ENCODE assay signal across 2 cellular contexts in the genomic region with DNA sequence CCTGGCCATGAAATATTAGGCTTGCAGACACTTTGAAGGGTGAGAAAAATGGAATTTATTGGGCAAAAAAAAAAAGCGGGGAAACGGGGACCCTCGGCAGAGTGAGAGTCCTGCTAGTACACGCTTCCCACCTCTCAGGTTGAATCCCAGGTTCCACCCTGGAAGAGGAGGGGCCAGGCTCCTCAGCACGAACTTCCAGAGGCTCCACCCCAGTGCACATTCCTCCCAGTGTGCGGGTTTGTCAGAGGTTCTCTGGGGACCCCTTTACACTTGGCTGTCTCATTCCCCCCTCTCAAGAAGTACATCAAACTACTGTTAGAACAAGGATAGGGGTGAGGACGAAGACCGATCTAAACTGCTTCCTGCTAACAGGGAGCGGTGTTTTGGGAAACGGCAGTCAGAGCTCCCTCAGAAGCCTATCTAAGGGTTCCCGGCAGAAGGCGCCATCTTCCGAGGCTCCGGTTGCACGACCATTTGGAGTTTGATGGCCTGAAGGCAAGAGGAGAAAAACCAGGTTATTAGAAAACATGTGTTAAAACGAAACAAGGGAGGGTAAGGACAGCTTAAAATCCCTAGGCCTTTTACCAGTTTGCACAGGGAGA.
TF ChIP-seq lines count a peak whose summit lies in the region.

No MANE protein-coding gene starts in this region.

TF ChIP-seq in GM23338, 12 proteins besides CTCF, POLR2A, EP300 and RAD21 (continues in another document):
- TF ChIP-seq, protein P1, sequence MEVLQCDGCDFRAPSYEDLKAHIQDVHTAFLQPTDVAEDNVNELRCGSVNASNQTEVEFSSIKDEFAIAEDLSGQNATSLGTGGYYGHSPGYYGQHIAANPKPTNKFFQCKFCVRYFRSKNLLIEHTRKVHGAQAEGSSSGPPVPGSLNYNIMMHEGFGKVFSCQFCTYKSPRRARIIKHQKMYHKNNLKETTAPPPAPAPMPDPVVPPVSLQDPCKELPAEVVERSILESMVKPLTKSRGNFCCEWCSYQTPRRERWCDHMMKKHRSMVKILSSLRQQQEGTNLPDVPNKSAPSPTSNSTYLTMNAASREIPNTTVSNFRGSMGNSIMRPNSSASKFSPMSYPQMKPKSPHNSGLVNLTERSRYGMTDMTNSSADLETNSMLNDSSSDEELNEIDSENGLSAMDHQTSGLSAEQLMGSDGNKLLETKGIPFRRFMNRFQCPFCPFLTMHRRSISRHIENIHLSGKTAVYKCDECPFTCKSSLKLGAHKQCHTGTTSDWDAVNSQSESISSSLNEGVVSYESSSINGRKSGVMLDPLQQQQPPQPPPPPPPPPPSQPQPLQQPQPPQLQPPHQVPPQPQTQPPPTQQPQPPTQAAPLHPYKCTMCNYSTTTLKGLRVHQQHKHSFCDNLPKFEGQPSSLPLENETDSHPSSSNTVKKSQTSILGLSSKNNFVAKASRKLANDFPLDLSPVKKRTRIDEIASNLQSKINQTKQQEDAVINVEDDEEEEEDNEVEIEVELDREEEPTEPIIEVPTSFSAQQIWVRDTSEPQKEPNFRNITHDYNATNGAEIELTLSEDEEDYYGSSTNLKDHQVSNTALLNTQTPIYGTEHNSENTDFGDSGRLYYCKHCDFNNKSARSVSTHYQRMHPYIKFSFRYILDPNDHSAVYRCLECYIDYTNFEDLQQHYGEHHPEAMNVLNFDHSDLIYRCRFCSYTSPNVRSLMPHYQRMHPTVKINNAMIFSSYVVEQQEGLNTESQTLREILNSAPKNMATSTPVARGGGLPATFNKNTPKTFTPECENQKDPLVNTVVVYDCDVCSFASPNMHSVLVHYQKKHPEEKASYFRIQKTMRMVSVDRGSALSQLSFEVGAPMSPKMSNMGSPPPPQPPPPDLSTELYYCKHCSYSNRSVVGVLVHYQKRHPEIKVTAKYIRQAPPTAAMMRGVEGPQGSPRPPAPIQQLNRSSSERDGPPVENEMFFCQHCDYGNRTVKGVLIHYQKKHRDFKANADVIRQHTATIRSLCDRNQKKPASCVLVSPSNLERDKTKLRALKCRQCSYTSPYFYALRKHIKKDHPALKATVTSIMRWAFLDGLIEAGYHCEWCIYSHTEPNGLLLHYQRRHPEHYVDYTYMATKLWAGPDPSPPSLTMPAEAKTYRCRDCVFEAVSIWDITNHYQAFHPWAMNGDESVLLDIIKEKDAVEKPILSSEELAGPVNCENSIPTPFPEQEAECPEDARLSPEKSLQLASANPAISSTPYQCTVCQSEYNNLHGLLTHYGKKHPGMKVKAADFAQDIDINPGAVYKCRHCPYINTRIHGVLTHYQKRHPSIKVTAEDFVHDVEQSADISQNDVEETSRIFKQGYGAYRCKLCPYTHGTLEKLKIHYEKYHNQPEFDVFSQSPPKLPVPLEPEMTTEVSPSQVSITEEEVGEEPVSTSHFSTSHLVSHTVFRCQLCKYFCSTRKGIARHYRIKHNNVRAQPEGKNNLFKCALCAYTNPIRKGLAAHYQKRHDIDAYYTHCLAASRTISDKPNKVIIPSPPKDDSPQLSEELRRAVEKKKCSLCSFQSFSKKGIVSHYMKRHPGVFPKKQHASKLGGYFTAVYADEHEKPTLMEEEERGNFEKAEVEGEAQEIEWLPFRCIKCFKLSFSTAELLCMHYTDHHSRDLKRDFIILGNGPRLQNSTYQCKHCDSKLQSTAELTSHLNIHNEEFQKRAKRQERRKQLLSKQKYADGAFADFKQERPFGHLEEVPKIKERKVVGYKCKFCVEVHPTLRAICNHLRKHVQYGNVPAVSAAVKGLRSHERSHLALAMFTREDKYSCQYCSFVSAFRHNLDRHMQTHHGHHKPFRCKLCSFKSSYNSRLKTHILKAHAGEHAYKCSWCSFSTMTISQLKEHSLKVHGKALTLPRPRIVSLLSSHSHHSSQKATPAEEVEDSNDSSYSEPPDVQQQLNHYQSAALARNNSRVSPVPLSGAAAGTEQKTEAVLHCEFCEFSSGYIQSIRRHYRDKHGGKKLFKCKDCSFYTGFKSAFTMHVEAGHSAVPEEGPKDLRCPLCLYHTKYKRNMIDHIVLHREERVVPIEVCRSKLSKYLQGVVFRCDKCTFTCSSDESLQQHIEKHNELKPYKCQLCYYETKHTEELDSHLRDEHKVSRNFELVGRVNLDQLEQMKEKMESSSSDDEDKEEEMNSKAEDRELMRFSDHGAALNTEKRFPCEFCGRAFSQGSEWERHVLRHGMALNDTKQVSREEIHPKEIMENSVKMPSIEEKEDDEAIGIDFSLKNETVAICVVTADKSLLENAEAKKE (CRISPR knock-in tag; IDR thresholded peaks at IDR 0.05), result no peak
- no peak for TF ChIP-seq ZNF331 (CRISPR knock-in tag; IDR thresholded peaks at IDR 0.05; ENCODE audit: low read depth)
- no peak for TF ChIP-seq ZNF114 (CRISPR knock-in tag; IDR thresholded peaks at IDR 0.05)
- TF ChIP-seq NANOG (IDR thresholded peaks at IDR 0.05; ENCODE audit: borderline replicate concordance), result no peak
- TF ChIP-seq, protein P2, sequence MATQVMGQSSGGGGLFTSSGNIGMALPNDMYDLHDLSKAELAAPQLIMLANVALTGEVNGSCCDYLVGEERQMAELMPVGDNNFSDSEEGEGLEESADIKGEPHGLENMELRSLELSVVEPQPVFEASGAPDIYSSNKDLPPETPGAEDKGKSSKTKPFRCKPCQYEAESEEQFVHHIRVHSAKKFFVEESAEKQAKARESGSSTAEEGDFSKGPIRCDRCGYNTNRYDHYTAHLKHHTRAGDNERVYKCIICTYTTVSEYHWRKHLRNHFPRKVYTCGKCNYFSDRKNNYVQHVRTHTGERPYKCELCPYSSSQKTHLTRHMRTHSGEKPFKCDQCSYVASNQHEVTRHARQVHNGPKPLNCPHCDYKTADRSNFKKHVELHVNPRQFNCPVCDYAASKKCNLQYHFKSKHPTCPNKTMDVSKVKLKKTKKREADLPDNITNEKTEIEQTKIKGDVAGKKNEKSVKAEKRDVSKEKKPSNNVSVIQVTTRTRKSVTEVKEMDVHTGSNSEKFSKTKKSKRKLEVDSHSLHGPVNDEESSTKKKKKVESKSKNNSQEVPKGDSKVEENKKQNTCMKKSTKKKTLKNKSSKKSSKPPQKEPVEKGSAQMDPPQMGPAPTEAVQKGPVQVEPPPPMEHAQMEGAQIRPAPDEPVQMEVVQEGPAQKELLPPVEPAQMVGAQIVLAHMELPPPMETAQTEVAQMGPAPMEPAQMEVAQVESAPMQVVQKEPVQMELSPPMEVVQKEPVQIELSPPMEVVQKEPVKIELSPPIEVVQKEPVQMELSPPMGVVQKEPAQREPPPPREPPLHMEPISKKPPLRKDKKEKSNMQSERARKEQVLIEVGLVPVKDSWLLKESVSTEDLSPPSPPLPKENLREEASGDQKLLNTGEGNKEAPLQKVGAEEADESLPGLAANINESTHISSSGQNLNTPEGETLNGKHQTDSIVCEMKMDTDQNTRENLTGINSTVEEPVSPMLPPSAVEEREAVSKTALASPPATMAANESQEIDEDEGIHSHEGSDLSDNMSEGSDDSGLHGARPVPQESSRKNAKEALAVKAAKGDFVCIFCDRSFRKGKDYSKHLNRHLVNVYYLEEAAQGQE (IDR thresholded peaks at IDR 0.05; ENCODE audit: unreplicated experiment), result no peak
- no peak for TF ChIP-seq JUNB (IDR thresholded peaks at IDR 0.05; ENCODE audit: unreplicated experiment)
- no peak for TF ChIP-seq POLR2AphosphoS5 (IDR thresholded peaks at IDR 0.05; ENCODE audit: low read depth)
- TF ChIP-seq STAT1 (IDR thresholded peaks at IDR 0.05; ENCODE audit: unreplicated experiment), result no peak
- no peak for TF ChIP-seq EZH2 (IDR thresholded peaks at IDR 0.05; ENCODE audit: low read depth, unreplicated experiment)
- TF ChIP-seq EZH2phosphoT487 (IDR thresholded peaks at IDR 0.05; ENCODE audit: unreplicated experiment), result no peak
- TF ChIP-seq CREB1 (CRISPR knock-in tag; IDR thresholded peaks at IDR 0.05; ENCODE audit: low read depth), result no peak

TF ChIP-seq in K562, 482 proteins besides CTCF, POLR2A, EP300 and RAD21 (continues in another document):
- TF ChIP-seq EZH2 (IDR thresholded peaks at IDR 0.05; ENCODE audit: borderline replicate concordance, low read depth, low read length), result no peak
- peak; percentile 47; the same call in 1 of the 2 replicates for TF ChIP-seq TAF7 (tag; IDR thresholded peaks at IDR 0.05)
- no peak for TF ChIP-seq KAT7 (CRISPR knock-in tag; IDR thresholded peaks at IDR 0.05; ENCODE audit: borderline replicate concordance)
- TF ChIP-seq SPI1 (IDR thresholded peaks at IDR 0.05; ENCODE audit: borderline replicate concordance, low read depth, low read length), result no peak
- TF ChIP-seq, protein P3, sequence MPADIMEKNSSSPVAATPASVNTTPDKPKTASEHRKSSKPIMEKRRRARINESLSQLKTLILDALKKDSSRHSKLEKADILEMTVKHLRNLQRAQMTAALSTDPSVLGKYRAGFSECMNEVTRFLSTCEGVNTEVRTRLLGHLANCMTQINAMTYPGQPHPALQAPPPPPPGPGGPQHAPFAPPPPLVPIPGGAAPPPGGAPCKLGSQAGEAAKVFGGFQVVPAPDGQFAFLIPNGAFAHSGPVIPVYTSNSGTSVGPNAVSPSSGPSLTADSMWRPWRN (IDR thresholded peaks at IDR 0.05; ENCODE audit: low read depth), result no peak
- no peak for TF ChIP-seq TCF3 (CRISPR knock-in tag; IDR thresholded peaks at IDR 0.05)
- no peak for TF ChIP-seq RCOR1 (IDR thresholded peaks at IDR 0.05; ENCODE audit: borderline replicate concordance in 1 of 2, low read depth in 2 of 2, low read length in 2 of 2)
- TF ChIP-seq POLR2G (IDR thresholded peaks at IDR 0.05; ENCODE audit: low read depth, low read length), result no peak
- TF ChIP-seq, protein P4, sequence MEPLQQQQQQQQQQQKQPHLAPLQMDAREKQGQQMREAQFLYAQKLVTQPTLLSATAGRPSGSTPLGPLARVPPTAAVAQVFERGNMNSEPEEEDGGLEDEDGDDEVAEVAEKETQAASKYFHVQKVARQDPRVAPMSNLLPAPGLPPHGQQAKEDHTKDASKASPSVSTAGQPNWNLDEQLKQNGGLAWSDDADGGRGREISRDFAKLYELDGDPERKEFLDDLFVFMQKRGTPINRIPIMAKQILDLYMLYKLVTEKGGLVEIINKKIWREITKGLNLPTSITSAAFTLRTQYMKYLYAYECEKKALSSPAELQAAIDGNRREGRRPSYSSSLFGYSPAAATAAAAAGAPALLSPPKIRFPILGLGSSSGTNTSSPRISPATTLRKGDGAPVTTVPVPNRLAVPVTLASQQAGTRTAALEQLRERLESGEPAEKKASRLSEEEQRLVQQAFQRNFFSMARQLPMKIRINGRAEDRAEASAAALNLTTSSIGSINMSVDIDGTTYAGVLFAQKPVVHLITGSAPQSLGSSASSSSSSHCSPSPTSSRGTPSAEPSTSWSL (CRISPR knock-in tag; IDR thresholded peaks at IDR 0.05; ENCODE audit: borderline replicate concordance), result no peak
- TF ChIP-seq, protein P5, sequence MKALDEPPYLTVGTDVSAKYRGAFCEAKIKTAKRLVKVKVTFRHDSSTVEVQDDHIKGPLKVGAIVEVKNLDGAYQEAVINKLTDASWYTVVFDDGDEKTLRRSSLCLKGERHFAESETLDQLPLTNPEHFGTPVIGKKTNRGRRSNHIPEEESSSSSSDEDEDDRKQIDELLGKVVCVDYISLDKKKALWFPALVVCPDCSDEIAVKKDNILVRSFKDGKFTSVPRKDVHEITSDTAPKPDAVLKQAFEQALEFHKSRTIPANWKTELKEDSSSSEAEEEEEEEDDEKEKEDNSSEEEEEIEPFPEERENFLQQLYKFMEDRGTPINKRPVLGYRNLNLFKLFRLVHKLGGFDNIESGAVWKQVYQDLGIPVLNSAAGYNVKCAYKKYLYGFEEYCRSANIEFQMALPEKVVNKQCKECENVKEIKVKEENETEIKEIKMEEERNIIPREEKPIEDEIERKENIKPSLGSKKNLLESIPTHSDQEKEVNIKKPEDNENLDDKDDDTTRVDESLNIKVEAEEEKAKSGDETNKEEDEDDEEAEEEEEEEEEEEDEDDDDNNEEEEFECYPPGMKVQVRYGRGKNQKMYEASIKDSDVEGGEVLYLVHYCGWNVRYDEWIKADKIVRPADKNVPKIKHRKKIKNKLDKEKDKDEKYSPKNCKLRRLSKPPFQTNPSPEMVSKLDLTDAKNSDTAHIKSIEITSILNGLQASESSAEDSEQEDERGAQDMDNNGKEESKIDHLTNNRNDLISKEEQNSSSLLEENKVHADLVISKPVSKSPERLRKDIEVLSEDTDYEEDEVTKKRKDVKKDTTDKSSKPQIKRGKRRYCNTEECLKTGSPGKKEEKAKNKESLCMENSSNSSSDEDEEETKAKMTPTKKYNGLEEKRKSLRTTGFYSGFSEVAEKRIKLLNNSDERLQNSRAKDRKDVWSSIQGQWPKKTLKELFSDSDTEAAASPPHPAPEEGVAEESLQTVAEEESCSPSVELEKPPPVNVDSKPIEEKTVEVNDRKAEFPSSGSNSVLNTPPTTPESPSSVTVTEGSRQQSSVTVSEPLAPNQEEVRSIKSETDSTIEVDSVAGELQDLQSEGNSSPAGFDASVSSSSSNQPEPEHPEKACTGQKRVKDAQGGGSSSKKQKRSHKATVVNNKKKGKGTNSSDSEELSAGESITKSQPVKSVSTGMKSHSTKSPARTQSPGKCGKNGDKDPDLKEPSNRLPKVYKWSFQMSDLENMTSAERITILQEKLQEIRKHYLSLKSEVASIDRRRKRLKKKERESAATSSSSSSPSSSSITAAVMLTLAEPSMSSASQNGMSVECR (CRISPR knock-in tag; IDR thresholded peaks at IDR 0.05), result no peak
- TF ChIP-seq NFRKB (IDR thresholded peaks at IDR 0.05; ENCODE audit: low read depth), result peak; percentile 46; the same call in 1 of the 2 replicates
- peak; percentile 46; the same call in 1 of the 2 replicates for TF ChIP-seq L3MBTL2 (IDR thresholded peaks at IDR 0.05)
- TF ChIP-seq, protein P6, sequence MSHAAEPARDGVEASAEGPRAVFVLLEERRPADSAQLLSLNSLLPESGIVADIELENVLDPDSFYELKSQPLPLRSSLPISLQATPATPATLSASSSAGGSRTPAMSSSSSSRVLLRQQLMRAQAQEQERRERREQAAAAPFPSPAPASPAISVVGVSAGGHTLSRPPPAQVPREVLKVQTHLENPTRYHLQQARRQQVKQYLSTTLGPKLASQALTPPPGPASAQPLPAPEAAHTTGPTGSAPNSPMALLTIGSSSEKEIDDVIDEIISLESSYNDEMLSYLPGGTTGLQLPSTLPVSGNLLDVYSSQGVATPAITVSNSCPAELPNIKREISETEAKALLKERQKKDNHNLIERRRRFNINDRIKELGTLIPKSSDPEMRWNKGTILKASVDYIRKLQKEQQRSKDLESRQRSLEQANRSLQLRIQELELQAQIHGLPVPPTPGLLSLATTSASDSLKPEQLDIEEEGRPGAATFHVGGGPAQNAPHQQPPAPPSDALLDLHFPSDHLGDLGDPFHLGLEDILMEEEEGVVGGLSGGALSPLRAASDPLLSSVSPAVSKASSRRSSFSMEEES (CRISPR knock-in tag; IDR thresholded peaks at IDR 0.05), result no peak
- TF ChIP-seq ARNT (IDR thresholded peaks at IDR 0.05), result no peak
- no peak for TF ChIP-seq ZNF717 (CRISPR knock-in tag; IDR thresholded peaks at IDR 0.05)
- TF ChIP-seq YY1 (IDR thresholded peaks at IDR 0.05; ENCODE audit: borderline replicate concordance in 1 of 3, control insufficient read depth in 1 of 3, extremely low read depth in 1 of 3, insufficient read depth in 3 of 3, insufficient read length in 1 of 3, insufficient replicate concordance in 2 of 3, low read depth in 1 of 3, low read length in 2 of 3), result peak in 2 of 3 experiments; percentile 49 to 86
- no peak for TF ChIP-seq E2F3 (CRISPR knock-in tag; IDR thresholded peaks at IDR 0.05)
- 0 out of 2 replicates have a peak, but pooled peaks have one; percentile 48 for TF ChIP-seq MYC (IDR thresholded peaks at IDR 0.05; ENCODE audit: low read depth, low read length)
- TF ChIP-seq MYC (CRISPR knock-in tag; IDR thresholded peaks at IDR 0.05; ENCODE audit: borderline replicate concordance, low read depth), result no peak
- no peak for TF ChIP-seq SIN3A (IDR thresholded peaks at IDR 0.05; ENCODE audit: borderline replicate concordance in 2 of 2, control insufficient read depth in 1 of 2, low read depth in 2 of 2, low read length in 2 of 2)
- TF ChIP-seq ZNF232 (CRISPR knock-in tag; IDR thresholded peaks at IDR 0.05), result no peak
- no peak for TF ChIP-seq HNRNPH1 (optimal IDR thresholded peaks at IDR 0.05; ENCODE audit: low read depth, low read length)
